10 cellular contexts compared by ENCODE assay signal in genomic region chr10:5563991-5564536, GRCh38. TPM values are rescaled to one million over a fixed set of nuclear protein-coding genes. Genes with fewer than 3 reads are reported as not detected.
DNase-seq lines count a peak whose midpoint lies in the region; ATAC-seq and TF ChIP-seq lines count a peak whose summit lies in the region.
"Had no signal": no experiment of that assay in that cellular context is flagged by ENCODE, and none has a peak within 500 bp of the region (broad histone marks: within the 10 kb centered on the region; RNA-seq: fewer than 3 reads in every experiment).

No MANE protein-coding gene starts in this region.

- no peaks in the 10 kb centered on the region for H3K36me3 ChIP-seq in right lobe of liver

- H3K4me1 ChIP-seq in right lobe of liver = peaks cover 0 to 3% (median 0%) of the 10 kb centered on the region in 4 donors

- H3K27ac ChIP-seq in right lobe of liver = no peak overlapping the region

- intact Hi-C loops in right lobe of liver (cut with DNase I) = no loop called here

- no peak for TF ChIP-seq CTCF in right lobe of liver (IDR thresholded peaks at IDR 0.05)

- TF ChIP-seq POLR2A in right lobe of liver (IDR thresholded peaks at IDR 0.05) = no peak

- H3K9me3 Mint-ChIP-seq in activated T-helper 17 cell treated with anti-CD3 and anti-CD28 coated beads, Interleukin-2, amount 50 U/mL, for 72 hours = no peaks in the 10 kb centered on the region
- no peaks in the 10 kb centered on the region for H3K9me3 Mint-ChIP-seq in stimulated activated naive CD8-positive, alpha-beta T cell treated with anti-CD3 and anti-CD28 coated beads, Interleukin-15, amount 100 ng/mL, for 72 hours
- H3K9me3 Mint-ChIP-seq: activated B cell treated with CpG ODN at 0.5 μM for 24 hours had no signal

- H3K36me3 Mint-ChIP-seq in activated T-helper 17 cell treated with anti-CD3 and anti-CD28 coated beads, Interleukin-2, amount 50 U/mL, for 72 hours (ENCODE audit: low read depth) = no peaks in the 10 kb centered on the region

- H3K4me1 Mint-ChIP-seq in activated T-helper 17 cell treated with anti-CD3 and anti-CD28 coated beads, Interleukin-2, amount 50 U/mL, for 72 hours = peaks cover 26% of the 10 kb centered on the region
- H3K4me1 Mint-ChIP-seq in stimulated activated naive CD8-positive, alpha-beta T cell treated with anti-CD3 and anti-CD28 coated beads, Interleukin-15, amount 100 ng/mL, for 72 hours = peaks cover 23% of the 10 kb centered on the region
- H3K4me1 Mint-ChIP-seq: activated B cell treated with CpG ODN at 0.5 μM for 24 hours had no signal

- H3K27me3 ChIP-seq in right lobe of liver = no peaks in the 10 kb centered on the region

- peak in 1 of 3 donors; percentile 44 for DNase-seq in right lobe of liver
- DNase-seq in stimulated activated naive CD8-positive, alpha-beta T cell treated with anti-CD3 and anti-CD28 coated beads, Interleukin-15, amount 100 ng/mL, for 72 hours = peak in 1 of 2 donors; percentile 28
- no peak for DNase-seq in DMS114 treated with DMSO at 0.1 percent for 48 hours (lab: John Stamatoyannopoulos, UW; ENCODE audit: unreplicated experiment)

- H3K4me3 Mint-ChIP-seq in activated T-helper 17 cell treated with anti-CD3 and anti-CD28 coated beads, Interleukin-2, amount 50 U/mL, for 72 hours = peak overlapping the region; percentile 88
- peak overlapping the region; percentile 43 to 58 for H3K4me3 Mint-ChIP-seq in stimulated activated naive CD8-positive, alpha-beta T cell treated with anti-CD3 and anti-CD28 coated beads, Interleukin-15, amount 100 ng/mL, for 72 hours
- H3K4me3 Mint-ChIP-seq: activated B cell treated with CpG ODN at 0.5 μM for 24 hours had no signal

- H3K27ac Mint-ChIP-seq in activated T-helper 17 cell treated with anti-CD3 and anti-CD28 coated beads, Interleukin-2, amount 50 U/mL, for 72 hours = peak overlapping the region; percentile 85
- H3K27ac Mint-ChIP-seq in stimulated activated naive CD8-positive, alpha-beta T cell treated with anti-CD3 and anti-CD28 coated beads, Interleukin-15, amount 100 ng/mL, for 72 hours = peak overlapping the region; percentile 75 to 87
- H3K27ac Mint-ChIP-seq: activated B cell treated with CpG ODN at 0.5 μM for 24 hours had no signal

- ATAC-seq in activated T-helper 17 cell treated with anti-CD3 and anti-CD28 coated beads, Interleukin-2, amount 50 U/mL, for 72 hours (replicated peaks) = peak; percentile 91
- ATAC-seq in right lobe of liver = peak in 3 of 4 donors; percentile 16 to 23 (median 22)
- ATAC-seq in stimulated activated naive CD8-positive, alpha-beta T cell treated with anti-CD3 and anti-CD28 coated beads, Interleukin-15, amount 100 ng/mL, for 72 hours = peak; percentile 67
- ATAC-seq in HG03460 (IDR thresholded peaks at IDR 0.05; ENCODE audit: unreplicated experiment) = no peak
- no peak for ATAC-seq in GM21528 (IDR thresholded peaks at IDR 0.05; ENCODE audit: low FRiP score, unreplicated experiment)
- ATAC-seq in HG03039 (IDR thresholded peaks at IDR 0.05; ENCODE audit: unreplicated experiment) = no peak

- H3K4me3 ChIP-seq in right lobe of liver = no peak overlapping the region

- no peaks in the 10 kb centered on the region for H3K27me3 Mint-ChIP-seq in activated T-helper 17 cell treated with anti-CD3 and anti-CD28 coated beads, Interleukin-2, amount 50 U/mL, for 72 hours
- peaks cover 15% of the 10 kb centered on the region for H3K27me3 Mint-ChIP-seq in stimulated activated naive CD8-positive, alpha-beta T cell treated with anti-CD3 and anti-CD28 coated beads, Interleukin-15, amount 100 ng/mL, for 72 hours

- 67% methylated on average over 1 of the region's 18 CpGs for WGBS in right lobe of liver (ENCODE audit: insufficient coverage, low coverage, low lambda C conversion rate, missing lambda C conversion rate)

- H3K9me3 ChIP-seq in right lobe of liver = no peaks in the 10 kb centered on the region

TF ChIP-seq in PFSK-1, 5 proteins besides CTCF, POLR2A, EP300 and RAD21:
- peak; percentile 7 for TF ChIP-seq FOXP2 (optimal IDR thresholded peaks at IDR 0.05; ENCODE audit: borderline replicate concordance, extremely low read depth, extremely low read length, insufficient read depth)
- TF ChIP-seq TAF1 (IDR thresholded peaks at IDR 0.05; ENCODE audit: borderline replicate concordance, insufficient read depth, low read length) = no peak
TF ChIP-seq in PFSK-1: peak in this region for 1.

RNA-seq across cellular contexts. Expression of gene CALML3, which starts 39.3 kb away (rescaled TPM):
- polyA plus RNA-seq in PFSK-1 (2012; ENCODE audit: insufficient read length, low read depth) = not detected
- not detected for total RNA-seq in activated T-helper 17 cell treated with anti-CD3 and anti-CD28 coated beads, Interleukin-2, amount 50 U/mL, for 72 hours
- under 1 TPM in 1 of 6 experiments, not detected in 5; 0.22 TPM for total RNA-seq in right lobe of liver
- total RNA-seq: activated B cell treated with CpG ODN at 0.5 μM for 24 hours, liver had no signal
- polyA plus RNA-seq: liver had no signal

Comparison
In these comparisons a context has a peak if more than half of its experiments do, and no peak if none do; other contexts are left out.
1. ATAC-seq: peak in activated T-helper 17 cell treated with anti-CD3 and anti-CD28 coated beads, Interleukin-2, amount 50 U/mL, for 72 hours (single experiment), right lobe of liver (3 of 4) and stimulated activated naive CD8-positive, alpha-beta T cell treated with anti-CD3 and anti-CD28 coated beads, Interleukin-15, amount 100 ng/mL, for 72 hours (single experiment); none in HG03460 (single experiment), GM21528 (single experiment) and HG03039 (single experiment).